ENCODE assay signal across 8 cellular contexts in the genomic region with DNA sequence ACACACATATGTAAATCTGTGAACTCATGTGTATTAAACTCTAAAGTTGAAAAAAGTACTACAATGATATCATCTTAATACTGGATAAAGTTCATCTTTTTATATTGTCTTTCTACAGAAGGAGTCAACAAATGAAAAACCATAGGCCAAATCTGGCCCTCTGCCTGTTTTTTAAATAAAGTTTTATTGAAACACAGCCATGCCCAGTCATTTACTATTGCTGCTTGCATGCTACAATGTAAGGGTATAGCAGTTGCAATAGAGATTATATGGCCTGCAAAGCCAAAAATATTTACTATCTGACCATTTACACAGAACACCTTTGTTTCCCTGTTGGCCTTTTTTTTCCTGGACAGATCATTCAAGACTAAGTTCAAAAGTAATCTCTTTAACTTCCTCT.
"Had no signal": no experiment of that assay in that cellular context is flagged by ENCODE, and none has a peak within 500 bp of the region (broad histone marks: within the 10 kb centered on the region; RNA-seq: fewer than 3 reads in every experiment).

No MANE protein-coding gene starts in this region.

- H3K27ac ChIP-seq: HL-60, KMS-11 had no signal

- H3K27ac Mint-ChIP-seq: IgD-negative memory B cell had no signal

- H3K4me3 Mint-ChIP-seq: IgD-negative memory B cell had no signal

- FAIRE-seq: HepG2, HTR-8/SVneo had no signal

- H3K4me2 ChIP-seq: KMS-11 had no signal

- H3K9ac ChIP-seq: KMS-11 had no signal

- ATAC-seq: HepG2 had no signal

- DNase-seq: IMR-90, KBM-7, KG1 had no signal
